Comparison of ENCODE assay signal across 8 cellular contexts in genomic region chr6:99521557-99522286, GRCh38.
DNase-seq lines count a peak whose midpoint lies in the region; ATAC-seq and TF ChIP-seq lines count a peak whose summit lies in the region.

No MANE protein-coding gene starts in this region.

- H3K79me2 ChIP-seq in KMS-11 (ENCODE audit: insufficient read depth, low read depth), result peaks cover 3% of the 10 kb centered on the region; the same call in 1 of the 2 replicates

- peak overlapping the region; percentile 76 for H3K9ac ChIP-seq in KMS-11

- H3K4me2 ChIP-seq in KMS-11, result peak overlapping the region; percentile 45; the same call in 1 of the 2 replicates

- no peak overlapping the region for H3K4me3 ChIP-seq in KMS-11 (IDR thresholded peaks at IDR 0.05; ENCODE audit: insufficient read depth, low read depth, low read length)
- H3K4me3 ChIP-seq in astrocyte of the spinal cord (ENCODE audit: low read depth, low read length), result peak overlapping the region; percentile 99

- peak overlapping the region; percentile 96 to 99 for H3K4me3 Mint-ChIP-seq in stimulated activated naive CD8-positive, alpha-beta T cell treated with anti-CD3 and anti-CD28 coated beads, Interleukin-15, amount 100 ng/mL, for 72 hours

- ATAC-seq in GM21825 (IDR thresholded peaks at IDR 0.05; ENCODE audit: unreplicated experiment), result peak; percentile 19
- peak; percentile 39 for ATAC-seq in stimulated activated naive CD8-positive, alpha-beta T cell treated with anti-CD3 and anti-CD28 coated beads, Interleukin-15, amount 100 ng/mL, for 72 hours

- no peaks in the 10 kb centered on the region for H3K27me3 Mint-ChIP-seq in stimulated activated naive CD8-positive, alpha-beta T cell treated with anti-CD3 and anti-CD28 coated beads, Interleukin-15, amount 100 ng/mL, for 72 hours

- H3K27ac ChIP-seq in KMS-11, result peak overlapping the region; percentile 69

- in situ Hi-C loops in astrocyte of the spinal cord (cut with HindIII; ENCODE audit: low sequenced_read_pairs), result no loop called here

- DNase-seq in NCI-H1105 treated with DMSO at 0.1 percent for 48 hours (lab: John Stamatoyannopoulos, UW) (peak; percentile 71), NCI-H1105 (lab: John Stamatoyannopoulos, UW) (no peak), astrocyte of the spinal cord (ENCODE audit: low read depth, low spot score) (peak; percentile 63), iris pigment epithelial cell (ENCODE audit: low read depth) (peak; percentile 86), pons (ENCODE audit: low spot score) (no peak)
- DNase-seq in stimulated activated naive CD8-positive, alpha-beta T cell treated with anti-CD3 and anti-CD28 coated beads, Interleukin-15, amount 100 ng/mL, for 72 hours, result no peak

- H4K20me1 ChIP-seq in KMS-11 (ENCODE audit: insufficient read depth), result no peaks in the 10 kb centered on the region

- peaks cover 0 to 5% of the 10 kb centered on the region in 2 donors for H3K9me3 Mint-ChIP-seq in stimulated activated naive CD8-positive, alpha-beta T cell treated with anti-CD3 and anti-CD28 coated beads, Interleukin-15, amount 100 ng/mL, for 72 hours

- peaks cover 7% of the 10 kb centered on the region for H3K4me1 ChIP-seq in KMS-11 (ENCODE audit: low read depth, poor library complexity, severe bottlenecking)

- no peaks in the 10 kb centered on the region for H3K27me3 ChIP-seq in KMS-11 (ENCODE audit: insufficient read depth, low read depth)

- peak overlapping the region; percentile 95 to 97 for H3K27ac Mint-ChIP-seq in stimulated activated naive CD8-positive, alpha-beta T cell treated with anti-CD3 and anti-CD28 coated beads, Interleukin-15, amount 100 ng/mL, for 72 hours

- peak overlapping the region; percentile 68 for H2AFZ ChIP-seq in KMS-11 (ENCODE audit: low read depth)

- H3K36me3 ChIP-seq in KMS-11 (ENCODE audit: insufficient read depth), result no peaks in the 10 kb centered on the region

- no peak for TF ChIP-seq CTCF in KMS-11 (conservative IDR thresholded peaks at IDR 0.05; ENCODE audit: low read depth, low read length)
- no peak for TF ChIP-seq CTCF in astrocyte of the spinal cord (IDR thresholded peaks at IDR 0.05; ENCODE audit: low read depth, low read length)

- H3K4me1 Mint-ChIP-seq in stimulated activated naive CD8-positive, alpha-beta T cell treated with anti-CD3 and anti-CD28 coated beads, Interleukin-15, amount 100 ng/mL, for 72 hours, result peaks cover 18% of the 10 kb centered on the region

Comparison
In these comparisons a context has a peak if more than half of its experiments do, and no peak if none do; other contexts are left out.
1. DNase-seq: peak in NCI-H1105 treated with DMSO at 0.1 percent for 48 hours (single experiment), astrocyte of the spinal cord (single experiment) and iris pigment epithelial cell (single experiment); none in NCI-H1105 (single experiment), stimulated activated naive CD8-positive, alpha-beta T cell treated with anti-CD3 and anti-CD28 coated beads, Interleukin-15, amount 100 ng/mL, for 72 hours (0 of 2) and pons (single experiment).